Comparison of ENCODE assay signal across 8 cellular contexts in genomic region chr16:70113982-70114826, GRCh38. TPM values are rescaled to one million over a fixed set of nuclear protein-coding genes. Genes with fewer than 3 reads are reported as not detected.
A peak's percentile ranks its signal among the peaks of the same experiment; 100 is the strongest.
DNase-seq lines count a peak whose midpoint lies in the region; ATAC-seq, FAIRE-seq and TF ChIP-seq lines count a peak whose summit lies in the region.
"Not testable (repeated sequence)": the region's sequence is repeated elsewhere in the genome, so short reads cannot be mapped to it uniquely, and the experiment has no call there.

PDPR (plus strand) TSS chr16:70114332; CDS start chr16:70120493, 6,161 bp downstream.

- H3K27me3 Mint-ChIP-seq in chondrocyte (ENCODE audit: low read depth) = not testable (repeated sequence)

- DNase-seq in Ammon's horn (ENCODE audit: low spot score) = peak; percentile 92
- peak; percentile 24 for DNase-seq in GM19239 (ENCODE audit: insufficient read length, low spot score)
- DNase-seq in NCI-H510A treated with DMSO at 0.1 percent for 48 hours (lab: John Stamatoyannopoulos, UW) = peak; percentile 72
- peak; percentile 86 to 90 for DNase-seq in activated CD4-positive, alpha-beta T cell treated with anti-CD3 and anti-CD28 coated beads for 24 hours (ENCODE audit: low read depth in 2 of 2)
- DNase-seq in chondrocyte (ENCODE audit: low spot score) = peak; percentile 96
- peak; percentile 32 for DNase-seq in kidney epithelial cell (ENCODE audit: low read depth)
- DNase-seq in stimulated activated CD4-positive, alpha-beta T cell treated with anti-CD3 and anti-CD28 coated beads, Interleukin-15, amount 100 ng/mL, for 1 hour (ENCODE audit: low read depth in 1 of 2, low spot score in 1 of 2) = peak; percentile 89 to 92

- peak within 1 kb of the TSS; percentile 91 for H3K27ac Mint-ChIP-seq in chondrocyte (ENCODE audit: unreplicated experiment)

- not testable (repeated sequence) for H3K36me3 ChIP-seq in kidney epithelial cell (ENCODE audit: control insufficient read depth, insufficient read depth, low read length)

- H3K36me3 Mint-ChIP-seq in chondrocyte (ENCODE audit: low read depth) = not testable (repeated sequence)

- H3K4me1 Mint-ChIP-seq in chondrocyte (ENCODE audit: low read depth) = peaks cover 29% of the 10 kb centered on the region

- peak within 1 kb of the TSS; percentile 82 for H3K4me3 Mint-ChIP-seq in chondrocyte (ENCODE audit: unreplicated experiment)

- not testable (repeated sequence) for H3K9me3 Mint-ChIP-seq in chondrocyte (ENCODE audit: low read depth)

- H3K27me3 ChIP-seq in kidney epithelial cell (ENCODE audit: control insufficient read depth, insufficient read depth, low read length) = not testable (repeated sequence)

- peak; percentile 93 for ATAC-seq in HG03439 (IDR thresholded peaks at IDR 0.05; ENCODE audit: unreplicated experiment)

- not testable (repeated sequence) for TF ChIP-seq CTCF in chondrocyte (IDR thresholded peaks at IDR 0.05); kidney epithelial cell (IDR thresholded peaks at IDR 0.05; ENCODE audit: insufficient read depth, low read length, poor library complexity, severe bottlenecking)

- peak within 1 kb of the TSS; percentile 73 for H3K4me3 ChIP-seq in kidney epithelial cell (ENCODE audit: low read depth, low read length)

- FAIRE-seq in GM19239 (lab: Jason Lieb, UNC) = peak; percentile 85

RNA-seq across cellular contexts. Expression of gene PDPR, which starts in this region (rescaled TPM):
- total RNA-seq in chondrocyte (22.8 to 29.2 TPM (median 23.7 TPM) in 3 replicates), kidney epithelial cell (26.3 and 29.8 TPM in 2 replicates)

Comparison
In these comparisons a context has a peak if more than half of its experiments do, and no peak if none do; other contexts are left out.
1. Peak in every context shown above with its lines: DNase-seq, ATAC-seq and H3K4me3 ChIP-seq.
2. DNase-seq: peak in every context shown above with its lines; median percentile 96 in chondrocyte; 92 in Ammon's horn; 90 in stimulated activated CD4-positive, alpha-beta T cell treated with anti-CD3 and anti-CD28 coated beads, Interleukin-15, amount 100 ng/mL, for 1 hour; 88 in activated CD4-positive, alpha-beta T cell treated with anti-CD3 and anti-CD28 coated beads for 24 hours; 72 in NCI-H510A treated with DMSO at 0.1 percent for 48 hours; 32 in kidney epithelial cell; 24 in GM19239.